1 cellular context compared by ENCODE assay signal in the genomic region with DNA sequence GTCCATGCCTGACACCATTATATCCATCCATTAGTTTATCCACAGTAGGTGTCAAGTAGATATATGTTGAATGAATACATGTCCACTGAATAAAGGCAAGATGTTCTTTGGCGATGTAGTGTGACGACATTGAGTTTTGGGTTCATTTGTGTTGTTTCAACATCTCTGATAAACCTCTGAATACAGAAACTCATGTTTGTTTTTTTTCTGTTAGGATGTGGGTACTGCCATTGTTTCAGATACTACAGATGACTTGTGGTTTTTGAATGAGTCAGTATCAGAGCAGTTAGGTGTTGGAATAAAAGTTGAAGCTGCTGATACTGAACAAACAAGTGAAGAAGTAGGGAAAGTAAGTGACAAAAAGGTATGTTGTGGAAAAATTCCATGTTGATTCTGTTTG.
TF ChIP-seq lines count a peak whose summit lies in the region.

No MANE protein-coding gene starts in this region.

TF ChIP-seq in HepG2, 621 proteins besides CTCF, POLR2A, EP300 and RAD21 (continued from another document):
- no peak for TF ChIP-seq NRL (CRISPR knock-in tag; IDR thresholded peaks at IDR 0.05; ENCODE audit: borderline replicate concordance)
- TF ChIP-seq, protein P1, sequence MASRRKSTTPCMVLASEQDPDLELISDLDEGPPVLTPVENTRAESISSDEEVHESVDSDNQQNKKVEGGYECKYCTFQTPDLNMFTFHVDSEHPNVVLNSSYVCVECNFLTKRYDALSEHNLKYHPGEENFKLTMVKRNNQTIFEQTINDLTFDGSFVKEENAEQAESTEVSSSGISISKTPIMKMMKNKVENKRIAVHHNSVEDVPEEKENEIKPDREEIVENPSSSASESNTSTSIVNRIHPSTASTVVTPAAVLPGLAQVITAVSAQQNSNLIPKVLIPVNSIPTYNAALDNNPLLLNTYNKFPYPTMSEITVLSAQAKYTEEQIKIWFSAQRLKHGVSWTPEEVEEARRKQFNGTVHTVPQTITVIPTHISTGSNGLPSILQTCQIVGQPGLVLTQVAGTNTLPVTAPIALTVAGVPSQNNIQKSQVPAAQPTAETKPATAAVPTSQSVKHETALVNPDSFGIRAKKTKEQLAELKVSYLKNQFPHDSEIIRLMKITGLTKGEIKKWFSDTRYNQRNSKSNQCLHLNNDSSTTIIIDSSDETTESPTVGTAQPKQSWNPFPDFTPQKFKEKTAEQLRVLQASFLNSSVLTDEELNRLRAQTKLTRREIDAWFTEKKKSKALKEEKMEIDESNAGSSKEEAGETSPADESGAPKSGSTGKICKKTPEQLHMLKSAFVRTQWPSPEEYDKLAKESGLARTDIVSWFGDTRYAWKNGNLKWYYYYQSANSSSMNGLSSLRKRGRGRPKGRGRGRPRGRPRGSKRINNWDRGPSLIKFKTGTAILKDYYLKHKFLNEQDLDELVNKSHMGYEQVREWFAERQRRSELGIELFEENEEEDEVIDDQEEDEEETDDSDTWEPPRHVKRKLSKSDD (CRISPR knock-in tag; IDR thresholded peaks at IDR 0.05; ENCODE audit: low read depth), result no peak
- TF ChIP-seq SMARCC2 (IDR thresholded peaks at IDR 0.05), result no peak
- TF ChIP-seq JUN (CRISPR knock-in tag; IDR thresholded peaks at IDR 0.05), result no peak
- TF ChIP-seq, protein P2, sequence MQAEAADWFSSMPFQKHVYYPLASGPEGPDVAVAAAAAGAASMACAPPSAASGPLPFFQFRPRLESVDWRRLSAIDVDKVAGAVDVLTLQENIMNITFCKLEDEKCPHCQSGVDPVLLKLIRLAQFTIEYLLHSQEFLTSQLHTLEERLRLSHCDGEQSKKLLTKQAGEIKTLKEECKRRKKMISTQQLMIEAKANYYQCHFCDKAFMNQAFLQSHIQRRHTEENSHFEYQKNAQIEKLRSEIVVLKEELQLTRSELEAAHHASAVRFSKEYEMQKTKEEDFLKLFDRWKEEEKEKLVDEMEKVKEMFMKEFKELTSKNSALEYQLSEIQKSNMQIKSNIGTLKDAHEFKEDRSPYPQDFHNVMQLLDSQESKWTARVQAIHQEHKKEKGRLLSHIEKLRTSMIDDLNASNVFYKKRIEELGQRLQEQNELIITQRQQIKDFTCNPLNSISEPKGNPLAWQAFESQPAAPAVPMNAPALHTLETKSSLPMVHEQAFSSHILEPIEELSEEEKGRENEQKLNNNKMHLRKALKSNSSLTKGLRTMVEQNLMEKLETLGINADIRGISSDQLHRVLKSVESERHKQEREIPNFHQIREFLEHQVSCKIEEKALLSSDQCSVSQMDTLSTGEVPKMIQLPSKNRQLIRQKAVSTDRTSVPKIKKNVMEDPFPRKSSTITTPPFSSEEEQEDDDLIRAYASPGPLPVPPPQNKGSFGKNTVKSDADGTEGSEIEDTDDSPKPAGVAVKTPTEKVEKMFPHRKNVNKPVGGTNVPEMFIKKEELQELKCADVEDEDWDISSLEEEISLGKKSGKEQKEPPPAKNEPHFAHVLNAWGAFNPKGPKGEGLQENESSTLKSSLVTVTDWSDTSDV (CRISPR knock-in tag; IDR thresholded peaks at IDR 0.05), result no peak
- no peak for TF ChIP-seq ZNF382 (CRISPR knock-in tag; IDR thresholded peaks at IDR 0.05; ENCODE audit: borderline replicate concordance)
